In the genomic region with DNA sequence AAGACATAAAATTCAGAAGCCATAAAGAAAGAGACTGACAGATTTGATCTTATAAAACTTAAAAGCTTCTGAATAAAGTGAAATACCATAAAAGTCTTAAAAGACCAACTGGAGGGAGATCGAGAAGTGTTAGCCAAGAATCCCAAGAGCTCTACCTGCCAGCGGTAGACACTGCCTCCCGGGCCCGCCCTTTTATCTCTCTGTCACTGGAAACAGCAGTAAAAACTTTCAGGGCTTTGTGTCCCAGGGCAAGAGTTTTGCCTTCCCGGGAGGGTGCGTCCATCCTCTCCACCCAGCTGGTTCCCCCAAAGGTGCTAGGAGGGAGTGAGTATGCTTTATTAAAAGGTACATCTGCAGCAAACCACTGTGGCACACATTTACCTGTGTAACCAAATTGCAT, we compare ENCODE assay signal across 1 cellular context.
TF ChIP-seq lines count a peak whose summit lies in the region.

No MANE protein-coding gene starts in this region.

TF ChIP-seq in K562, 482 proteins besides CTCF, POLR2A, EP300 and RAD21:
- TF ChIP-seq ZBTB7A (IDR thresholded peaks at IDR 0.05; ENCODE audit: borderline replicate concordance, control insufficient read depth, low read depth, low read length) (no peak), ZNF12 (CRISPR knock-in tag; IDR thresholded peaks at IDR 0.05) (no peak)
- TF ChIP-seq, protein P1, sequence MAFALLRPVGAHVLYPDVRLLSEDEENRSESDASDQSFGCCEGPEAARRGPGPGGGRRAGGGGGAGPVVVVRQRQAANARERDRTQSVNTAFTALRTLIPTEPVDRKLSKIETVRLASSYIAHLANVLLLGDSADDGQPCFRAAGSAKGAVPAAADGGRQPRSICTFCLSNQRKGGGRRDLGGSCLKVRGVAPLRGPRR (CRISPR knock-in tag; IDR thresholded peaks at IDR 0.05) = no peak
